ENCODE assay signal across 16 cellular contexts in the genomic region with DNA sequence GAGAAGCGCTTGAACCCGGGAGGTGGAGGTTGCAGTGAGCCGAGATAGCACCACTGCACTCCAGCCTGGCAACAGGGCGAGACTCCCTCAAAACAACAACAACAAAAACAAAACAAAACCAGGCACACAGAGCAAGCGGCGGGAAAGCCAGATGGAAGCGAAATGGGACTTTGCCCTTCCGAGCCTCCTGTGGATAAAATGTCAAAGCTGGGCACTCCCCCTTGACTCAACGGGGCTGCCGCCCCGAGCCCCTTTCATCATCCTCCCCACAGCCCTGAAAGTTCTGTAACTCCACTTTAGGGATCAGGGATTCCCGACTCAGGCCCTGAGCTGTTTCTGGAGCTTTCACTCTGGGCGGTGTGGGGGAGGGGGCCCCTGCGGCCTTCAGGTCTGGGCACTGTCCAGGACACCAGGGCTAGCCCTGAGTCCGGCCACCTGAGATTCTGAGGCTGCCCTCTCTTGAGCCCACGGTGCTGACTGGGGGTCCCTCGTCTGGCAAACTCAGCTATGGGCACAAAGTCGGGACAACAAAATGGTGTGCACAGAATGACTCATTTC. TPM values are rescaled to one million over a fixed set of nuclear protein-coding genes. Genes with fewer than 3 reads are reported as not detected.
DNase-seq lines count a peak whose midpoint lies in the region; ATAC-seq, FAIRE-seq and TF ChIP-seq lines count a peak whose summit lies in the region.
"Had no signal": no experiment of that assay in that cellular context is flagged by ENCODE, and none has a peak within 500 bp of the region (broad histone marks: within the 10 kb centered on the region; RNA-seq: fewer than 3 reads in every experiment).

No MANE protein-coding gene starts in this region.

- peak overlapping the region in 1 of 2 experiments; percentile 76; a peak in 1 of 4 replicates for H3K4me2 ChIP-seq in H1 (ENCODE audit: insufficient read depth in 1 of 2, low read depth in 2 of 2, low read length in 2 of 2)
- peak overlapping the region; percentile 86 for H3K4me2 ChIP-seq in osteoblast (ENCODE audit: insufficient read depth, low read length)

- peaks cover 5% of the 10 kb centered on the region; the same call in 1 of the 2 replicates for H3K23me2 ChIP-seq in H1 (ENCODE audit: low read depth, low read length)

- no peak overlapping the region for H2BK15ac ChIP-seq in H1 (ENCODE audit: low read length)

- no peak for DNase-seq in left ventricle myocardium inferior
- no peak for DNase-seq in right cardiac atrium
- DNase-seq in H1 (ENCODE audit: low read depth in 1 of 2, low spot score in 2 of 2): no peak
- peak; percentile 23 for DNase-seq in osteoblast (ENCODE audit: insufficient read length, low spot score, missing footprints)
- peak; percentile 34 for DNase-seq in ureter (ENCODE audit: low spot score)
- DNase-seq in central memory CD4-positive, alpha-beta T cell: no peak
- DNase-seq in GM19238 (ENCODE audit: insufficient read length, low spot score): no peak
- no peak for DNase-seq in A172 (ENCODE audit: low spot score)
- DNase-seq: NCI-H446 treated with DMSO at 0.1 percent for 48 hours had no signal

- H2AFZ ChIP-seq in H1 (ENCODE audit: low read length) (no peak overlapping the region), osteoblast (ENCODE audit: low read length) (no peak overlapping the region)

- H3K79me1 ChIP-seq in H1 (ENCODE audit: low read depth, low read length): no peaks in the 10 kb centered on the region

- H2BK20ac ChIP-seq in H1 (ENCODE audit: low read length): no peak overlapping the region

- H4K20me1 ChIP-seq in H1 (replicated peaks in 1 of 2; ENCODE audit: control insufficient read depth in 1 of 2, insufficient read depth in 2 of 2, low read length in 2 of 2): no peaks in the 10 kb centered on the region
- no peaks in the 10 kb centered on the region for H4K20me1 ChIP-seq in osteoblast (ENCODE audit: insufficient read depth, low read length)

- H3K4me3 ChIP-seq in left ventricle myocardium inferior: peak overlapping the region; percentile 65
- H3K4me3 ChIP-seq in right cardiac atrium (ENCODE audit: low read length): no peak overlapping the region
- no peak overlapping the region for H3K4me3 ChIP-seq in H1 (ENCODE audit: extremely low read depth in 1 of 4, insufficient read depth in 2 of 4, low read depth in 3 of 4, low read length in 4 of 4)
- no peak overlapping the region for H3K4me3 ChIP-seq in osteoblast (ENCODE audit: insufficient read depth, low read length)
- H3K4me3 ChIP-seq: body of pancreas, SJSA1 had no signal

- H3K79me2 ChIP-seq in H1 (ENCODE audit: control insufficient read depth in 1 of 2, insufficient read depth in 2 of 2, low read length in 2 of 2) (no peaks in the 10 kb centered on the region), osteoblast (ENCODE audit: insufficient read depth, low read length) (no peaks in the 10 kb centered on the region)

- peaks cover 7% of the 10 kb centered on the region for H3K27me3 ChIP-seq in left ventricle myocardium inferior (ENCODE audit: low read depth)
- no peaks in the 10 kb centered on the region for H3K27me3 ChIP-seq in right cardiac atrium (ENCODE audit: control insufficient read depth, insufficient read depth)
- H3K27me3 ChIP-seq in H1 (replicated peaks in 1 of 4; ENCODE audit: control insufficient read depth in 3 of 4, extremely low read depth in 1 of 4, insufficient read depth in 3 of 4, low read length in 3 of 4): peaks cover 0 to 12% (median 6%) of the 10 kb centered on the region in 4 experiments; a peak in 3 of 7 replicates
- no peaks in the 10 kb centered on the region for H3K27me3 ChIP-seq in osteoblast (ENCODE audit: insufficient read depth, low read length)
- H3K27me3 ChIP-seq: body of pancreas, pancreas had no signal

- no peak overlapping the region for H3K18ac ChIP-seq in H1 (ENCODE audit: extremely low read depth, low read length)

- H3K4me1 ChIP-seq in left ventricle myocardium inferior (peaks cover 41% of the 10 kb centered on the region), right cardiac atrium (ENCODE audit: control insufficient read depth, insufficient read depth, low read length) (peaks cover 5% of the 10 kb centered on the region), H1 (replicated peaks in 1 of 4; ENCODE audit: control insufficient read depth in 3 of 4, insufficient read depth in 4 of 4, low read length in 3 of 4) (peaks cover 0 to 2% (median under 1%) of the 10 kb centered on the region in 4 experiments; a peak in 2 of 7 replicates), osteoblast (ENCODE audit: insufficient read depth, low read length) (peaks cover 15% of the 10 kb centered on the region)
- H3K4me1 ChIP-seq: SJSA1 had no signal

- H2AK5ac ChIP-seq in H1 (ENCODE audit: low read depth, low read length): no peak overlapping the region

- no peak overlapping the region for H3K14ac ChIP-seq in H1 (ENCODE audit: insufficient read length)

- no peak for TF ChIP-seq POLR2A in H1 (IDR thresholded peaks at IDR 0.05; ENCODE audit: control extremely low read depth in 1 of 2, low read depth in 2 of 2, low read length in 2 of 2)

- no peak overlapping the region for H2BK120ac ChIP-seq in H1 (replicated peaks; ENCODE audit: low read depth, low read length)

- no peak overlapping the region for H4K5ac ChIP-seq in H1 (ENCODE audit: insufficient read length, low read depth, low read length)

- POLR2A ChIA-PET in H1 (lab: Charles Lee; ENCODE audit: partially characterized antibody): interaction anchor here (1.6 to 3.5 kb wide), 3 partner anchors 95 to 112 kb away, joined by 5 to 14 read pairs (median 9); partner anchors contain the start of genes MED22 and RPL7A

- H2BK12ac ChIP-seq in H1 (ENCODE audit: low read depth, low read length): no peak overlapping the region

- CTCF ChIA-PET in H1 (lab: Charles Lee; ENCODE audit: partially characterized antibody): interaction anchor here (0.6 to 4.5 kb wide), 32 partner anchors 9 to 779 kb away, joined by 3 to 69 read pairs (median 4); no protein-coding TSS in a partner anchor

- intact Hi-C loops in left ventricle myocardium inferior (cut with micrococcal nuclease): no loop called here
- intact Hi-C loops in right cardiac atrium (cut with DNase I): no loop called here

- H3K56ac ChIP-seq in H1 (replicated peaks; ENCODE audit: insufficient read length, low read depth, low read length): no peak overlapping the region

- H3K36me3 ChIP-seq in left ventricle myocardium inferior (no peaks in the 10 kb centered on the region), H1 (ENCODE audit: control insufficient read depth in 2 of 4, insufficient read depth in 4 of 4, low read length in 3 of 4) (no peaks in the 10 kb centered on the region), osteoblast (ENCODE audit: insufficient read depth, low read length) (no peaks in the 10 kb centered on the region)
- H3K36me3 ChIP-seq: pancreas, SJSA1 had no signal

- peak overlapping the region; percentile 91 for H3K27ac ChIP-seq in left ventricle myocardium inferior (replicated peaks)
- no peak overlapping the region for H3K27ac ChIP-seq in right cardiac atrium (ENCODE audit: low read length)
- H3K27ac ChIP-seq in H1 (ENCODE audit: low read depth, low read length): no peak overlapping the region
- no peak overlapping the region for H3K27ac ChIP-seq in osteoblast (ENCODE audit: low read depth, low read length)
- H3K27ac ChIP-seq: SJSA1 had no signal

- H3K9ac ChIP-seq in H1 (replicated peaks in 1 of 4; ENCODE audit: extremely low read depth in 1 of 4, low read depth in 3 of 4, low read length in 3 of 4): no peak overlapping the region

- H3K23ac ChIP-seq in H1 (ENCODE audit: insufficient read length): no peak overlapping the region

- TF ChIP-seq CTCF in left ventricle myocardium inferior (IDR thresholded peaks at IDR 0.05; ENCODE audit: borderline replicate concordance): no peak
- no peak for TF ChIP-seq CTCF in H1 (IDR thresholded peaks at IDR 0.05; ENCODE audit: control extremely low read depth in 1 of 3, insufficient read depth in 1 of 3, low read depth in 1 of 3, low read length in 3 of 3)
- no peak for TF ChIP-seq CTCF in osteoblast (IDR thresholded peaks at IDR 0.05; ENCODE audit: extremely low read depth, low read depth, low read length)

- no peak overlapping the region for H4K91ac ChIP-seq in H1 (replicated peaks; ENCODE audit: insufficient read length, low read length)

- no peak for TF ChIP-seq RAD21 in H1 (IDR thresholded peaks at IDR 0.05 in 1 of 2, conservative IDR thresholded peaks at IDR 0.05 in 1 of 2; ENCODE audit: low read depth in 2 of 2, low read length in 2 of 2)

- H3K4ac ChIP-seq in H1 (replicated peaks; ENCODE audit: insufficient read length, low read depth, low read length): no peak overlapping the region

- no peak overlapping the region for H4K8ac ChIP-seq in H1 (ENCODE audit: extremely low read depth, insufficient read depth, low read length)

- H2BK5ac ChIP-seq in H1 (ENCODE audit: low read depth, low read length): no peak overlapping the region

- FAIRE-seq in H1 (lab: Jason Lieb, UNC): no peak
- FAIRE-seq: pancreas had no signal

- no peaks in the 10 kb centered on the region for H3K9me3 ChIP-seq in left ventricle myocardium inferior (replicated peaks)
- H3K9me3 ChIP-seq in right cardiac atrium (ENCODE audit: control insufficient read depth, low read length): no peaks in the 10 kb centered on the region
- H3K9me3 ChIP-seq in H1 (ENCODE audit: insufficient read depth in 2 of 2, low read depth in 1 of 2, low read length in 1 of 2): no peaks in the 10 kb centered on the region
- no peaks in the 10 kb centered on the region for H3K9me3 ChIP-seq in osteoblast (ENCODE audit: low read depth, low read length)
- H3K9me3 ChIP-seq: body of pancreas, pancreas, SJSA1 had no signal

- TF ChIP-seq EP300 in H1 (IDR thresholded peaks at IDR 0.05; ENCODE audit: borderline replicate concordance in 1 of 2, low read depth in 2 of 2, low read length in 2 of 2): no peak

- no peak for ATAC-seq in right cardiac atrium

- WGBS in right cardiac atrium: 90% methylated on average over 18 of the region's 18 CpGs
- WGBS in H1 (ENCODE audit: extremely low coverage in 1 of 2, insufficient coverage in 1 of 2, insufficient read length in 1 of 2, insufficient replicate concordance in 2 of 2, low coverage in 1 of 2, low lambda C conversion rate in 2 of 2, missing lambda C conversion rate in 1 of 2), 2 experiments: 91% methylated on average over 18 of the region's 18 CpGs; no CpG with 5 or more reads in 1 of the 2 experiments

RNA-seq across cellular contexts. Expression of gene OBP2B, which starts 30.6 kb away (rescaled TPM):
- not detected for total RNA-seq in left ventricle myocardium inferior
- total RNA-seq in right cardiac atrium: not detected
- not detected for polyA plus RNA-seq in right cardiac atrium
- total RNA-seq in H1 (2021; fragmentation: NEBNext Ultra II Directional; extraction: Animal tissue kit (Norgen Biotek cat#: 25700)): not detected in 2 replicates
- polyA plus RNA-seq in H1 (2011; rRNA removed): not detected in 2 replicates
- not detected for polyA plus RNA-seq in H1 (2011; cell fraction: cytosol; rRNA removed)
- not detected for polyA plus RNA-seq in H1 (2011; cell fraction: nucleus; rRNA removed)
- polyA plus RNA-seq in H1 (2012, experiment 1 of 2): not detected in 4 replicates
- polyA plus RNA-seq in H1 (2012, experiment 2 of 2): not detected
- not detected for polyA plus RNA-seq in H1 (2013, experiment 1 of 2)
- not detected for polyA plus RNA-seq in H1 (2013, experiment 2 of 2)
- not detected in 2 replicates for polyA minus RNA-seq in H1 (2011; rRNA and poly(A)+ RNA removed)
- polyA minus RNA-seq in H1 (2011; cell fraction: cytosol; rRNA and poly(A)+ RNA removed): not detected
- polyA minus RNA-seq in H1 (2011; cell fraction: nucleus; rRNA and poly(A)+ RNA removed): not detected
- total RNA-seq in osteoblast: not detected in 2 replicates
- total RNA-seq in ureter: not detected
- total RNA-seq in A172 (2014; rRNA removed; shearing (Covaris generic)): not detected in 2 replicates
- total RNA-seq: activated CD4-positive, alpha-beta T cell treated with anti-CD3 and anti-CD28 coated beads for 36 hours; body of pancreas; dorsolateral prefrontal cortex; LHCN-M2; pancreas; SJSA1 had no signal
- polyA plus RNA-seq: esophagus, pancreas had no signal

RNA-seq across cellular contexts. Expression of gene ABO, which starts 35.4 kb away (rescaled TPM):
- total RNA-seq in left ventricle myocardium inferior (2.3 TPM), right cardiac atrium (1 to 10 TPM in 3 of 4 donors, under 1 TPM in 1; 0.66 to 2.0 (median 1.6) TPM), osteoblast (not detected in 2 replicates), ureter (25.4 TPM)
- polyA plus RNA-seq in right cardiac atrium (1.0 TPM), H1 (2011; rRNA removed) (0.03 and 0.19 TPM in 2 replicates)
- total RNA-seq in H1 (2021; fragmentation: NEBNext Ultra II Directional; extraction: Animal tissue kit (Norgen Biotek cat#: 25700)): not detected in 2 replicates
- 0.04 TPM for polyA plus RNA-seq in H1 (2011; cell fraction: cytosol; rRNA removed)
- polyA plus RNA-seq in H1 (2011; cell fraction: nucleus; rRNA removed): 0.58 TPM
- polyA plus RNA-seq in H1 (2012, experiment 1 of 2): 0.06 to 0.11 TPM (median 0.09 TPM) in 3 of 4 replicates, not detected in the other
- polyA plus RNA-seq in H1 (2012, experiment 2 of 2): not detected
- polyA plus RNA-seq in H1 (2013, experiment 1 of 2): 0.08 TPM
- 0.02 TPM for polyA plus RNA-seq in H1 (2013, experiment 2 of 2)
- 0.02 and 0.79 TPM in 2 replicates for polyA minus RNA-seq in H1 (2011; rRNA and poly(A)+ RNA removed)
- polyA minus RNA-seq in H1 (2011; cell fraction: cytosol; rRNA and poly(A)+ RNA removed): not detected
- 0.10 TPM for polyA minus RNA-seq in H1 (2011; cell fraction: nucleus; rRNA and poly(A)+ RNA removed)
- not detected in 2 replicates for total RNA-seq in A172 (2014; rRNA removed; shearing (Covaris generic))
- total RNA-seq: LHCN-M2, SJSA1 had no signal

Comparison
In these comparisons a context has a peak if more than half of its experiments do, and no peak if none do; other contexts are left out.
1. DNase-seq: peak in osteoblast (single experiment) and ureter (single experiment); none in left ventricle myocardium inferior (single experiment), right cardiac atrium (0 of 3), H1 (0 of 2), central memory CD4-positive, alpha-beta T cell (single experiment), GM19238 (single experiment) and A172 (single experiment).